Comparison of ENCODE assay signal across 16 cellular contexts in genomic region chr1:84677415-84678099, GRCh38. TPM values are rescaled to one million over a fixed set of nuclear protein-coding genes. Genes with fewer than 3 reads are reported as not detected.
DNase-seq lines count a peak whose midpoint lies in the region; ATAC-seq, FAIRE-seq and TF ChIP-seq lines count a peak whose summit lies in the region.
"Had no signal": no experiment of that assay in that cellular context is flagged by ENCODE, and none has a peak within 500 bp of the region (broad histone marks: within the 10 kb centered on the region; RNA-seq: fewer than 3 reads in every experiment).

No MANE protein-coding gene starts in this region.

- DNase-seq in GM23338 (ENCODE audit: low spot score) (no peak), HTR-8/SVneo (ENCODE audit: insufficient read length, low spot score) (no peak), NCI-H1105 (lab: John Stamatoyannopoulos, UW) (no peak), NCI-H1694 (lab: John Stamatoyannopoulos, UW) (no peak), heart right ventricle (no peak)
- DNase-seq: C1 segment of cervical spinal cord; CD4-positive, alpha-beta memory T cell; COR-L47; DMS153; DND-41; GM23248; HCEC 1CT had no signal

- 92% methylated on average over 6 of the region's 7 CpGs for WGBS in HUES64
- 78 to 82% methylated on average over 7 of the region's 7 CpGs for WGBS in heart right ventricle, 2 donors

- peaks cover 70% of the 10 kb centered on the region for H3K4me1 Mint-ChIP-seq in GM23338

- ATAC-seq in GM23338 (no peak), esophagus mucosa (peak; percentile 59), heart right ventricle (no peak)

- peak overlapping the region; percentile 86 for H3K27ac Mint-ChIP-seq in GM23338

- H3K4me2 ChIP-seq in GM23338: no peak overlapping the region

- peaks cover 14% of the 10 kb centered on the region for H3K36me3 Mint-ChIP-seq in GM23338 (ENCODE audit: low read depth)

- H3K36me3 ChIP-seq in GM23338 (ENCODE audit: insufficient read depth) (no peaks in the 10 kb centered on the region), HUES64 (ENCODE audit: insufficient read depth, low read length) (no peaks in the 10 kb centered on the region), heart right ventricle (no peaks in the 10 kb centered on the region)

- no peak overlapping the region for H3K4me3 ChIP-seq in GM23338
- H3K4me3 ChIP-seq in HUES64 (ENCODE audit: low read length): no peak overlapping the region
- H3K4me3 ChIP-seq in heart right ventricle: no peak overlapping the region
- H3K4me3 ChIP-seq: GM23248 had no signal

- peaks cover 4% of the 10 kb centered on the region; the same call in 1 of the 2 replicates for H3K9me3 ChIP-seq in HUES64 (ENCODE audit: insufficient read depth, low read depth, low read length)
- H3K9me3 ChIP-seq in heart right ventricle: no peaks in the 10 kb centered on the region

- 0 out of 2 replicates have a peak, but pooled peaks cover 4% of the 10 kb centered on the region for H4K20me1 ChIP-seq in GM23338 (replicated peaks; ENCODE audit: insufficient read depth)

- no peak overlapping the region for H3K9ac ChIP-seq in HUES64 (ENCODE audit: low read depth, low read length)
- H3K9ac ChIP-seq: GM23248 had no signal

- no peak overlapping the region for H3K4me3 Mint-ChIP-seq in GM23338
- H3K4me3 Mint-ChIP-seq: CD4-positive, alpha-beta memory T cell had no signal

- H3K9me2 ChIP-seq in GM23338 (ENCODE audit: insufficient read depth): no peaks in the 10 kb centered on the region

- no peaks in the 10 kb centered on the region for H3K27me3 ChIP-seq in GM23338 (ENCODE audit: insufficient read depth)
- H3K27me3 ChIP-seq in HUES64 (ENCODE audit: insufficient read depth, low read length): no peaks in the 10 kb centered on the region
- no peaks in the 10 kb centered on the region for H3K27me3 ChIP-seq in heart right ventricle

- peaks cover 69% of the 10 kb centered on the region for H3K4me1 ChIP-seq in GM23338 (ENCODE audit: insufficient read depth)
- peaks cover 30% of the 10 kb centered on the region for H3K4me1 ChIP-seq in HUES64 (ENCODE audit: insufficient read depth, low read length)
- H3K4me1 ChIP-seq in heart right ventricle: no peaks in the 10 kb centered on the region

- H3F3A ChIP-seq in GM23338 (replicated peaks; ENCODE audit: low read depth): no peaks in the 10 kb centered on the region

- H2AFZ ChIP-seq in GM23338: no peak overlapping the region
- H2AFZ ChIP-seq: GM23248 had no signal

- H3K27ac ChIP-seq in GM23338 (ENCODE audit: low read depth) (no peak overlapping the region), HUES64 (ENCODE audit: low read depth, low read length) (peak overlapping the region; percentile 4; the same call in 1 of the 2 replicates), heart right ventricle (no peak overlapping the region)
- H3K27ac ChIP-seq: GM23248 had no signal

- H3K9me3 Mint-ChIP-seq in GM23338: no peaks in the 10 kb centered on the region
- H3K9me3 Mint-ChIP-seq: CD4-positive, alpha-beta memory T cell had no signal

- no peaks in the 10 kb centered on the region for H3K27me3 Mint-ChIP-seq in GM23338 (ENCODE audit: insufficient read depth, low read depth, poor library complexity)
- H3K27me3 Mint-ChIP-seq: CD4-positive, alpha-beta memory T cell had no signal

- TF ChIP-seq CTCF in GM23338 (conservative IDR thresholded peaks at IDR 0.05; ENCODE audit: low read depth in 2 of 2) (no peak), heart right ventricle (IDR thresholded peaks at IDR 0.05) (no peak)

- intact Hi-C loops in heart right ventricle (cut with DNase I): no loop called here

- FAIRE-seq in HTR-8/SVneo (lab: Jason Lieb, UNC): no peak
- FAIRE-seq: G401.6, GM12892 had no signal

- H3K79me2 ChIP-seq in GM23338 (replicated peaks; ENCODE audit: insufficient read depth): peaks cover 91% of the 10 kb centered on the region

TF ChIP-seq in GM23338, 12 proteins besides CTCF, POLR2A, EP300 and RAD21:
- TF ChIP-seq JUNB (IDR thresholded peaks at IDR 0.05; ENCODE audit: unreplicated experiment): no peak
- no peak for TF ChIP-seq CREB1 (CRISPR knock-in tag; IDR thresholded peaks at IDR 0.05; ENCODE audit: low read depth)
- TF ChIP-seq EZH2phosphoT487 (IDR thresholded peaks at IDR 0.05; ENCODE audit: unreplicated experiment): no peak
- TF ChIP-seq NANOG (IDR thresholded peaks at IDR 0.05; ENCODE audit: borderline replicate concordance): no peak
- no peak for TF ChIP-seq ZNF331 (CRISPR knock-in tag; IDR thresholded peaks at IDR 0.05; ENCODE audit: low read depth)

RNA-seq across cellular contexts. Expression of gene SSX2IP, which starts 12.7 kb away (rescaled TPM):
- 27.5 and 28.4 TPM in 2 replicates for total RNA-seq in GM23338 (2014; rRNA removed; shearing (Covaris generic))
- polyA plus RNA-seq in GM23338 (2016; fragmentation: Nextera tagmentation; extraction: Ambion mirVana) (20.1 and 23.2 TPM in 2 replicates), heart right ventricle (1 to 10 TPM; 2.9 to 4.3 TPM)
- polyA plus RNA-seq in HUES64 (2013, experiment 1 of 2): 16.2 TPM
- polyA plus RNA-seq in HUES64 (2013, experiment 2 of 2): 17.2 TPM
- total RNA-seq in esophagus mucosa (11.6 TPM), heart right ventricle (10 to 100 TPM in 8 of 10 donors, 1 to 10 TPM in 2; 6.3 to 14.9 (median 11.2) TPM)
